Comparison of ENCODE assay signal across 10 cellular contexts in the genomic region with DNA sequence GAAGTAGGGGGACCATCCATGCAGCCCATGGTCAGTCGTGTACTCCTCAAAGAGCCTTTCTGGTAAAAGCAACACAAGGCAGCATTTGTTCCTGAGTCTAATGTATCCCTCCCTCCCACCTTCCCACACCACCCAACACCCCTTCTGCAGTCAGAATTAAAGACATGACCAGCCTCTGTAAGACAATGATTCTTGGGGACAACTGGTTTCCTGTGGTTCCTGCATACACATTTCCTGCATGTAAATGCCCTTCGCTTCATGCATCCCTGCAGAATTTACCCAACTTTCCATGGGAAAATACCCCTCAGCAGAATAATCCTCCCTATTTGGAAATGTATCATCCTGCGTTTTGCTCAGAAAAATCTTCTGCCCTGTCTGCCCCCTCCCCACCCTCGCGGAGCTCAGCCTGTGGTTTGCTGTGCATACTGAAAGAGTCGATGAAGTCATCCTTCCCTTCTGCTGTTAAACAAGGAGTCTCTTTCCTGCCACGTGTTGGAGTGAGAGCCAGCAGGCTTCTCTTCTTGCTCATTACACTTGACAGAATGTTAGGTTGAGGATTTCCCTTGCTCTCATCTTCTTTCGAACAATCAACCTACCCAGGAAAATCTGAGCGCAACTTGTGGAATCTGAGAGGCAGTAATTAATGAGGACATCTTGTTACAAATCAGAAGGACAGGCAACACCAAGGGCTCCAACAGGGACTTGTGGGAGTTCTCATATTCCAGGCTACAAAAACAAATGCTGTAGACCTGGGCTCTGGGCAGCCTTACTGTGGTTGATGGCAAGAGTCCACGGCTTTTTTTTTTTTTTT. TPM values are rescaled to one million over a fixed set of nuclear protein-coding genes. Genes with fewer than 3 reads are reported as not detected.
DNase-seq lines count a peak whose midpoint lies in the region; ATAC-seq lines count a peak whose summit lies in the region.
"Had no signal": no experiment of that assay in that cellular context is flagged by ENCODE, and none has a peak within 500 bp of the region (broad histone marks: within the 10 kb centered on the region; RNA-seq: fewer than 3 reads in every experiment).

No MANE protein-coding gene starts in this region.

- peak; percentile 99 for ATAC-seq in activated CD4-positive, alpha-beta T cell treated with anti-CD3 and anti-CD28 coated beads for 36 hours
- ATAC-seq in HG02884 (IDR thresholded peaks at IDR 0.05; ENCODE audit: unreplicated experiment) = peak; percentile 68
- ATAC-seq in naive thymus-derived CD4-positive, alpha-beta T cell = peak; percentile 64

- no peaks in the 10 kb centered on the region for H3K36me3 Mint-ChIP-seq in activated CD4-positive, alpha-beta T cell treated with anti-CD3 and anti-CD28 coated beads for 36 hours (ENCODE audit: low read depth)
- no peaks in the 10 kb centered on the region for H3K36me3 Mint-ChIP-seq in dendritic cell treated with granulocyte-macrophage colony-stimulating factor and Interleukin-4, amounts not matched to agents 40 ng/mL and 50 ng/mL, for 4 days (ENCODE audit: low read depth)
- H3K36me3 Mint-ChIP-seq in naive thymus-derived CD4-positive, alpha-beta T cell = no peaks in the 10 kb centered on the region

- no peaks in the 10 kb centered on the region for H3K36me3 ChIP-seq in naive thymus-derived CD4-positive, alpha-beta T cell (ENCODE audit: control insufficient read depth in 2 of 3, insufficient read depth in 3 of 3, low read length in 3 of 3)
- H3K36me3 ChIP-seq: adrenal gland, upper lobe of left lung had no signal

- H3K27me3 Mint-ChIP-seq in activated CD4-positive, alpha-beta T cell treated with anti-CD3 and anti-CD28 coated beads for 36 hours = peaks cover 10% of the 10 kb centered on the region
- no peaks in the 10 kb centered on the region for H3K27me3 Mint-ChIP-seq in dendritic cell treated with granulocyte-macrophage colony-stimulating factor and Interleukin-4, amounts not matched to agents 40 ng/mL and 50 ng/mL, for 4 days
- H3K27me3 Mint-ChIP-seq in naive thymus-derived CD4-positive, alpha-beta T cell = peaks cover 6 to 22% (median 12%) of the 10 kb centered on the region in 5 donors

- H3K4me3 Mint-ChIP-seq in activated CD4-positive, alpha-beta T cell treated with anti-CD3 and anti-CD28 coated beads for 36 hours = no peak overlapping the region
- peak overlapping the region; percentile 71 for H3K4me3 Mint-ChIP-seq in dendritic cell treated with granulocyte-macrophage colony-stimulating factor and Interleukin-4, amounts not matched to agents 40 ng/mL and 50 ng/mL, for 4 days
- peak overlapping the region; percentile 14 to 77 (median 62) for H3K4me3 Mint-ChIP-seq in naive thymus-derived CD4-positive, alpha-beta T cell

- peaks cover 15% of the 10 kb centered on the region for H3K4me1 Mint-ChIP-seq in activated CD4-positive, alpha-beta T cell treated with anti-CD3 and anti-CD28 coated beads for 36 hours
- peaks cover 26% of the 10 kb centered on the region for H3K4me1 Mint-ChIP-seq in dendritic cell treated with granulocyte-macrophage colony-stimulating factor and Interleukin-4, amounts not matched to agents 40 ng/mL and 50 ng/mL, for 4 days (ENCODE audit: low read depth)
- H3K4me1 Mint-ChIP-seq in naive thymus-derived CD4-positive, alpha-beta T cell = peaks cover 0 to 20% (median 11%) of the 10 kb centered on the region in 7 donors

- no peak overlapping the region for H3K4me3 ChIP-seq in naive thymus-derived CD4-positive, alpha-beta T cell (ENCODE audit: low read length)
- H3K4me3 ChIP-seq: adrenal gland had no signal

- H3K9me3 Mint-ChIP-seq in activated CD4-positive, alpha-beta T cell treated with anti-CD3 and anti-CD28 coated beads for 36 hours (ENCODE audit: low read depth) = no peaks in the 10 kb centered on the region
- no peaks in the 10 kb centered on the region for H3K9me3 Mint-ChIP-seq in dendritic cell treated with granulocyte-macrophage colony-stimulating factor and Interleukin-4, amounts not matched to agents 40 ng/mL and 50 ng/mL, for 4 days
- no peaks in the 10 kb centered on the region for H3K9me3 Mint-ChIP-seq in naive thymus-derived CD4-positive, alpha-beta T cell

- H3K9me3 ChIP-seq in naive thymus-derived CD4-positive, alpha-beta T cell (ENCODE audit: control insufficient read depth in 2 of 3, low read length in 3 of 3) = no peaks in the 10 kb centered on the region
- H3K9me3 ChIP-seq: adrenal gland, upper lobe of left lung had no signal

- CTCF ChIA-PET in activated CD4-positive, alpha-beta T cell treated with anti-CD3 and anti-CD28 coated beads for 36 hours (lab: Charles Lee) = interaction anchor here (0.6 kb wide), 1 partner anchor 399 kb away, joined by 3 read pairs; no protein-coding TSS in a partner anchor
- CTCF ChIA-PET in naive thymus-derived CD4-positive, alpha-beta T cell (lab: Charles Lee) = no interaction called here

- intact Hi-C loops in activated CD4-positive, alpha-beta T cell treated with anti-CD3 and anti-CD28 coated beads for 36 hours (cut with DNase I, micrococcal nuclease) = no loop called here
- intact Hi-C loops in dendritic cell treated with granulocyte-macrophage colony-stimulating factor and Interleukin-4, amounts not matched to agents 40 ng/mL and 50 ng/mL, for 4 days (cut with micrococcal nuclease) = no loop called here
- intact Hi-C loops in naive thymus-derived CD4-positive, alpha-beta T cell (cut with micrococcal nuclease) = no loop called here

- no peak overlapping the region for H3K27ac ChIP-seq in naive thymus-derived CD4-positive, alpha-beta T cell (ENCODE audit: low read depth, low read length)
- H3K27ac ChIP-seq: adrenal gland, upper lobe of left lung had no signal

- no peaks in the 10 kb centered on the region for H3K27me3 ChIP-seq in naive thymus-derived CD4-positive, alpha-beta T cell (ENCODE audit: control insufficient read depth in 2 of 2, insufficient read depth in 2 of 2, low read length in 2 of 2)
- H3K27me3 ChIP-seq: adrenal gland, upper lobe of left lung had no signal

- no peaks in the 10 kb centered on the region for H3K4me1 ChIP-seq in naive thymus-derived CD4-positive, alpha-beta T cell (ENCODE audit: control insufficient read depth in 2 of 2, insufficient read depth in 2 of 2, low read length in 2 of 2)
- H3K4me1 ChIP-seq: adrenal gland had no signal

- no peak overlapping the region for H3K27ac Mint-ChIP-seq in activated CD4-positive, alpha-beta T cell treated with anti-CD3 and anti-CD28 coated beads for 36 hours
- no peak overlapping the region for H3K27ac Mint-ChIP-seq in dendritic cell treated with granulocyte-macrophage colony-stimulating factor and Interleukin-4, amounts not matched to agents 40 ng/mL and 50 ng/mL, for 4 days
- peak overlapping the region in 4 of 9 donors; percentile 1 to 27 (median 23) for H3K27ac Mint-ChIP-seq in naive thymus-derived CD4-positive, alpha-beta T cell

- POLR2A ChIA-PET in activated CD4-positive, alpha-beta T cell treated with anti-CD3 and anti-CD28 coated beads for 36 hours (lab: Charles Lee) = no interaction called here
- POLR2A ChIA-PET in naive thymus-derived CD4-positive, alpha-beta T cell (lab: Charles Lee) = no interaction called here

- DNase-seq in activated CD4-positive, alpha-beta T cell treated with anti-CD3 and anti-CD28 coated beads for 36 hours = peak; percentile 73
- no peak for DNase-seq in activated CD4-positive, alpha-beta T cell treated with anti-CD3 and anti-CD28 coated beads, Interleukin-2, amount 50 U/mL, for 4 hours
- DNase-seq in OCI-M1 (lab: John Stamatoyannopoulos, UW) = peak; percentile 67
- peak in 4 of 9 donors; percentile 3 to 39 (median 8) for DNase-seq in naive thymus-derived CD4-positive, alpha-beta T cell
- DNase-seq in stimulated activated naive CD4-positive, alpha-beta T cell treated with Interleukin-2 at 50 U/mL for 16 hours (lab: John Stamatoyannopoulos, UW) = no peak
- no peak for DNase-seq in activated effector memory CD4-positive, alpha-beta T cell treated with anti-CD3 and anti-CD28 coated beads, Interleukin-2, amount 50 U/mL, for 16 hours
- DNase-seq: upper lobe of left lung had no signal

RNA-seq across cellular contexts. Expression of gene TNN, which starts 4.7 kb away (rescaled TPM):
- total RNA-seq in activated CD4-positive, alpha-beta T cell treated with anti-CD3 and anti-CD28 coated beads for 36 hours = under 1 TPM in 1 of 2 experiments, not detected in 1; 0.05 TPM
- not detected for total RNA-seq in naive thymus-derived CD4-positive, alpha-beta T cell
- polyA plus RNA-seq in naive thymus-derived CD4-positive, alpha-beta T cell = not detected

RNA-seq across cellular contexts. Expression of gene MRPS14, which starts 49.1 kb away (rescaled TPM):
- 10 to 100 TPM; 38.7 to 43.7 TPM for total RNA-seq in activated CD4-positive, alpha-beta T cell treated with anti-CD3 and anti-CD28 coated beads for 36 hours
- 10 to 100 TPM; 12.4 to 36.5 (median 31.5) TPM for total RNA-seq in naive thymus-derived CD4-positive, alpha-beta T cell
- polyA plus RNA-seq in naive thymus-derived CD4-positive, alpha-beta T cell = 10 to 100 TPM; 53.6 to 67.6 TPM

Comparison
In these comparisons a context has a peak if more than half of its experiments do, and no peak if none do; other contexts are left out.
1. DNase-seq: peak in activated CD4-positive, alpha-beta T cell treated with anti-CD3 and anti-CD28 coated beads for 36 hours (single experiment) and OCI-M1 (single experiment); none in activated CD4-positive, alpha-beta T cell treated with anti-CD3 and anti-CD28 coated beads, Interleukin-2, amount 50 U/mL, for 4 hours (0 of 2), stimulated activated naive CD4-positive, alpha-beta T cell treated with Interleukin-2 at 50 U/mL for 16 hours (single experiment) and activated effector memory CD4-positive, alpha-beta T cell treated with anti-CD3 and anti-CD28 coated beads, Interleukin-2, amount 50 U/mL, for 16 hours (single experiment).
2. Peak in every context shown above with its lines, with median percentiles within 50 percentile points of each other: ATAC-seq.